In the genomic region with DNA sequence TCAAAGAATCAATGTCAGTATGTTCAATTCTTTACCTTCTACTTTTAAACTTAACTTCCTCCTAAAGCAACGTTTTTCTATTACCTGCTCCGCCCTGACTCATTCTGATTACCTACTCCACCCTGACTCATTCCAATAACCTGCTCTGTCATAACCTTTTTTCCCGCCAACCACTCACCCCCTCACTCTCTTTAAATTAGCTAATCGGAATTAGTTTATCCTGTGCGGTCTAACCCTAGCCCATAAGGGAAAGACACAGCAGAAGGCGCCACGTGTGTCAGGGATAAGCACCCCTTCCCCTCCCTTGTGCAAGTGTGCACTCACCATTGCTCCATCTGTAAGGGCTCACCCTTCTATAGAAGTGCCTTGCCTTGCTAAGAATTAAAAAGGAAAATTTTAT, we compare ENCODE assay signal across 1 cellular context.
TF ChIP-seq lines count a peak whose summit lies in the region.

No MANE protein-coding gene starts in this region.

TF ChIP-seq in WTC11, 78 proteins besides CTCF, POLR2A, EP300 and RAD21 (continued from another document):
- TF ChIP-seq, protein P1, sequence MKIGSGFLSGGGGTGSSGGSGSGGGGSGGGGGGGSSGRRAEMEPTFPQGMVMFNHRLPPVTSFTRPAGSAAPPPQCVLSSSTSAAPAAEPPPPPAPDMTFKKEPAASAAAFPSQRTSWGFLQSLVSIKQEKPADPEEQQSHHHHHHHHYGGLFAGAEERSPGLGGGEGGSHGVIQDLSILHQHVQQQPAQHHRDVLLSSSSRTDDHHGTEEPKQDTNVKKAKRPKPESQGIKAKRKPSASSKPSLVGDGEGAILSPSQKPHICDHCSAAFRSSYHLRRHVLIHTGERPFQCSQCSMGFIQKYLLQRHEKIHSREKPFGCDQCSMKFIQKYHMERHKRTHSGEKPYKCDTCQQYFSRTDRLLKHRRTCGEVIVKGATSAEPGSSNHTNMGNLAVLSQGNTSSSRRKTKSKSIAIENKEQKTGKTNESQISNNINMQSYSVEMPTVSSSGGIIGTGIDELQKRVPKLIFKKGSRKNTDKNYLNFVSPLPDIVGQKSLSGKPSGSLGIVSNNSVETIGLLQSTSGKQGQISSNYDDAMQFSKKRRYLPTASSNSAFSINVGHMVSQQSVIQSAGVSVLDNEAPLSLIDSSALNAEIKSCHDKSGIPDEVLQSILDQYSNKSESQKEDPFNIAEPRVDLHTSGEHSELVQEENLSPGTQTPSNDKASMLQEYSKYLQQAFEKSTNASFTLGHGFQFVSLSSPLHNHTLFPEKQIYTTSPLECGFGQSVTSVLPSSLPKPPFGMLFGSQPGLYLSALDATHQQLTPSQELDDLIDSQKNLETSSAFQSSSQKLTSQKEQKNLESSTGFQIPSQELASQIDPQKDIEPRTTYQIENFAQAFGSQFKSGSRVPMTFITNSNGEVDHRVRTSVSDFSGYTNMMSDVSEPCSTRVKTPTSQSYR (CRISPR knock-in tag; IDR thresholded peaks at IDR 0.05): no peak
- TF ChIP-seq CREB1 (CRISPR knock-in tag; IDR thresholded peaks at IDR 0.05) (no peak), CBFB (CRISPR knock-in tag; IDR thresholded peaks at IDR 0.05; ENCODE audit: low read depth) (no peak), ZNF232 (CRISPR knock-in tag; IDR thresholded peaks at IDR 0.05) (no peak), NFATC4 (CRISPR knock-in tag; IDR thresholded peaks at IDR 0.05) (no peak), ELF4 (CRISPR knock-in tag; IDR thresholded peaks at IDR 0.05; ENCODE audit: low read depth) (no peak)
- TF ChIP-seq, protein P2, sequence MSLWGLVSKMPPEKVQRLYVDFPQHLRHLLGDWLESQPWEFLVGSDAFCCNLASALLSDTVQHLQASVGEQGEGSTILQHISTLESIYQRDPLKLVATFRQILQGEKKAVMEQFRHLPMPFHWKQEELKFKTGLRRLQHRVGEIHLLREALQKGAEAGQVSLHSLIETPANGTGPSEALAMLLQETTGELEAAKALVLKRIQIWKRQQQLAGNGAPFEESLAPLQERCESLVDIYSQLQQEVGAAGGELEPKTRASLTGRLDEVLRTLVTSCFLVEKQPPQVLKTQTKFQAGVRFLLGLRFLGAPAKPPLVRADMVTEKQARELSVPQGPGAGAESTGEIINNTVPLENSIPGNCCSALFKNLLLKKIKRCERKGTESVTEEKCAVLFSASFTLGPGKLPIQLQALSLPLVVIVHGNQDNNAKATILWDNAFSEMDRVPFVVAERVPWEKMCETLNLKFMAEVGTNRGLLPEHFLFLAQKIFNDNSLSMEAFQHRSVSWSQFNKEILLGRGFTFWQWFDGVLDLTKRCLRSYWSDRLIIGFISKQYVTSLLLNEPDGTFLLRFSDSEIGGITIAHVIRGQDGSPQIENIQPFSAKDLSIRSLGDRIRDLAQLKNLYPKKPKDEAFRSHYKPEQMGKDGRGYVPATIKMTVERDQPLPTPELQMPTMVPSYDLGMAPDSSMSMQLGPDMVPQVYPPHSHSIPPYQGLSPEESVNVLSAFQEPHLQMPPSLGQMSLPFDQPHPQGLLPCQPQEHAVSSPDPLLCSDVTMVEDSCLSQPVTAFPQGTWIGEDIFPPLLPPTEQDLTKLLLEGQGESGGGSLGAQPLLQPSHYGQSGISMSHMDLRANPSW (CRISPR knock-in tag; conservative IDR thresholded peaks at IDR 0.05; ENCODE audit: low read depth): no peak
